Comparison of ENCODE assay signal across 17 cellular contexts in genomic region chr15:98433302-98433701, GRCh38.
"Had no signal": no experiment of that assay in that cellular context is flagged by ENCODE, and none has a peak within 500 bp of the region (broad histone marks: within the 10 kb centered on the region; RNA-seq: fewer than 3 reads in every experiment).

No MANE protein-coding gene starts in this region.

- H2AFZ ChIP-seq: parathyroid adenoma had no signal

- H3K4me1 ChIP-seq: parathyroid adenoma, uterus had no signal

- H3K79me2 ChIP-seq: parathyroid adenoma had no signal

- H3K9me3 Mint-ChIP-seq: activated CD8-positive, alpha-beta T cell treated with anti-CD3 and anti-CD28 coated beads for 36 hours had no signal

- H3K4me3 Mint-ChIP-seq: activated CD4-positive, alpha-beta T cell treated with anti-CD3 and anti-CD28 coated beads for 36 hours; activated CD8-positive, alpha-beta T cell treated with anti-CD3 and anti-CD28 coated beads for 36 hours; naive thymus-derived CD4-positive, alpha-beta T cell had no signal

- H3K9me3 ChIP-seq: tibial artery, uterus had no signal

- H3K4me3 ChIP-seq: coronary artery, skin epidermis, tibial artery, uterus had no signal

- H3K9ac ChIP-seq: parathyroid adenoma had no signal

- DNase-seq: activated CD4-positive, alpha-beta T cell treated with anti-CD3 and anti-CD28 coated beads for 36 hours; activated CD8-positive, alpha-beta memory T cell treated with anti-CD3 and anti-CD28 coated beads, Interleukin-2, amount 50 U/mL, for 4 hours; activated CD8-positive, alpha-beta T cell treated with anti-CD3 and anti-CD28 coated beads for 36 hours; aorta; effector CD4-positive, alpha-beta T cell; hypothalamus; kidney glomerular epithelial cell; midbrain; naive thymus-derived CD4-positive, alpha-beta T cell; retina; stimulated activated CD4-positive, alpha-beta T cell treated with anti-CD3 and anti-CD28 coated beads, Interleukin-4, amount 100 ng/mL, for 4 hours; tibial artery; uterus; WERI-Rb-1 had no signal

- H3K27ac Mint-ChIP-seq: activated CD4-positive, alpha-beta T cell treated with anti-CD3 and anti-CD28 coated beads for 36 hours; activated CD8-positive, alpha-beta T cell treated with anti-CD3 and anti-CD28 coated beads for 36 hours; naive thymus-derived CD4-positive, alpha-beta T cell had no signal

- ATAC-seq: activated CD4-positive, alpha-beta T cell treated with anti-CD3 and anti-CD28 coated beads for 36 hours; activated CD8-positive, alpha-beta T cell treated with anti-CD3 and anti-CD28 coated beads for 36 hours; naive thymus-derived CD4-positive, alpha-beta T cell had no signal

- H3K36me3 ChIP-seq: tibial artery, uterus, WERI-Rb-1 had no signal

- H3K27ac ChIP-seq: coronary artery, parathyroid adenoma, skin epidermis, tibial artery, uterus, WERI-Rb-1 had no signal

- H3K4me1 Mint-ChIP-seq: activated CD4-positive, alpha-beta T cell treated with anti-CD3 and anti-CD28 coated beads for 36 hours had no signal

- H3K27me3 ChIP-seq: uterus had no signal
